In genomic region chr2:138455691-138456090, GRCh38 we compare ENCODE assay signal across 23 cellular contexts.
"Had no signal": no experiment of that assay in that cellular context is flagged by ENCODE, and none has a peak within 500 bp of the region (broad histone marks: within the 10 kb centered on the region; RNA-seq: fewer than 3 reads in every experiment).

No MANE protein-coding gene starts in this region.

- H3K4me2 ChIP-seq: hepatocyte had no signal

- H3K79me2 ChIP-seq: hepatocyte had no signal

- DNase-seq: activated CD4-positive, alpha-beta T cell treated with anti-CD3 and anti-CD28 coated beads for 1 hour; activated gamma-delta T cell treated with Interleukin-2 at 50 U/mL for 16 hours; adrenal gland; effector memory CD4-positive, alpha-beta T cell; left colon; mucosa of descending colon; naive B cell; psoas muscle; right cardiac atrium; stimulated activated naive CD8-positive, alpha-beta T cell treated with anti-CD3 and anti-CD28 coated beads, Interleukin-15, Interleukin-2, amounts not matched to agents 100 U/mL and 50 U/mL, for 24 hours; substantia nigra; T-cell; T-helper 9 cell; transverse colon had no signal

- H3K27ac ChIP-seq: adrenal gland, hepatocyte, psoas muscle, transverse colon, vagina had no signal

- H3K9me3 ChIP-seq: adrenal gland, mucosa of descending colon, psoas muscle, transverse colon, vagina had no signal

- H3K27me3 Mint-ChIP-seq: dendritic cell treated with granulocyte-macrophage colony-stimulating factor and Interleukin-4, amounts not matched to agents 40 ng/mL and 50 ng/mL, for 4 days had no signal

- H3K4me1 Mint-ChIP-seq: naive B cell, neural crest cell, T-cell had no signal

- H2AFZ ChIP-seq: hepatocyte had no signal

- H3K4me3 Mint-ChIP-seq: activated T-helper 1 cell treated with anti-CD3 and anti-CD28 coated beads, Interleukin-12 subunit alpha, Interleukin-12 subunit beta, Interleukin-2, Interleukin-4 antibody, amounts not matched to agents 30 ng/mL and 10 ng/mL and 1 ng/mL, durations not matched to agents 14 hours and 24 hours and 36 hours; dendritic cell treated with granulocyte-macrophage colony-stimulating factor and Interleukin-4, amounts not matched to agents 40 ng/mL and 50 ng/mL, for 4 days; neural crest cell; T-cell had no signal

- H3K27ac Mint-ChIP-seq: activated naive CD4-positive, alpha-beta T cell treated with anti-CD3 and anti-CD28 coated beads, Interleukin-2, amount 50 U/mL, for 72 hours; activated T-helper 1 cell treated with anti-CD3 and anti-CD28 coated beads, Interleukin-12 subunit alpha, Interleukin-12 subunit beta, Interleukin-2, Interleukin-4 antibody, amounts not matched to agents 30 ng/mL and 10 ng/mL and 1 ng/mL, durations not matched to agents 14 hours and 24 hours and 36 hours; dendritic cell treated with granulocyte-macrophage colony-stimulating factor and Interleukin-4, amounts not matched to agents 40 ng/mL and 50 ng/mL, for 4 days; naive B cell; T-cell had no signal

- ATAC-seq: activated naive CD4-positive, alpha-beta T cell treated with anti-CD3 and anti-CD28 coated beads, Interleukin-2, amount 50 U/mL, for 72 hours; left colon; mucosa of descending colon; psoas muscle; right cardiac atrium; stimulated activated naive CD8-positive, alpha-beta T cell treated with anti-CD3 and anti-CD28 coated beads, Interleukin-15, Interleukin-2, amounts not matched to agents 100 U/mL and 50 U/mL, for 24 hours; T-cell had no signal

- H3K4me3 ChIP-seq: adrenal gland, hepatocyte, lung, mucosa of descending colon, psoas muscle, skin epidermis, transverse colon, vagina had no signal

- FAIRE-seq: bronchial epithelial cell had no signal

- H3K4me1 ChIP-seq: adrenal gland, transverse colon, vagina had no signal

- H3K36me3 ChIP-seq: adrenal gland, transverse colon, vagina had no signal

- H3K27me3 ChIP-seq: adrenal gland, hepatocyte, transverse colon, vagina had no signal
